In the genomic region with DNA sequence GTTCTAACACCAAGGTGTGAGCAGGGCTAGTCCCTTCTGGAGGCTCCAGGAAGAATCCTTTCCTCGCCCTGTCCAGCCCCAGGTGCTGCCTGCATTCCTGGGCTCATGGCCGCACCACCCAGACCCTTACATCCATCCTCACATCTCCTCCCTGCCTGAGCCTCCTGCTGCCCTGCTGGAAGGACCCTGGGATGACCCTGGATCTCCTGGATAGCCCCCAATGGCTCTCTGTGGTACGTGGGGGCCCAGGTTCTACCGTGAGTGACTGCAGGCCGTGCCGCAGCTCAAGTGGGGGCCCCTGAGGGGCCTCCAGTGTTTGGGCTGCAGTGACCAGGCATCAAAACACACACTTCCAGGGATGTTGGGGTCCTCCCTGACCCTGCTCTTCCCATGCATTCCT, we compare ENCODE assay signal across 23 cellular contexts. TPM values are rescaled to one million over a fixed set of nuclear protein-coding genes. Genes with fewer than 3 reads are reported as not detected.
"Had no signal": no experiment of that assay in that cellular context is flagged by ENCODE, and none has a peak within 500 bp of the region (broad histone marks: within the 10 kb centered on the region; RNA-seq: fewer than 3 reads in every experiment).

No MANE protein-coding gene starts in this region.

- H3K4me1 ChIP-seq: prostate gland had no signal

- H3K36me3 ChIP-seq: left lung, ovary, prostate gland, thoracic aorta had no signal

- H3K27ac ChIP-seq: ovary, prostate gland, thoracic aorta, VCaP had no signal

- H3K27me3 ChIP-seq: left lung, ovary had no signal

- H3K9me3 ChIP-seq: left lung, ovary, prostate gland, thoracic aorta had no signal

- DNase-seq: activated CD4-positive, alpha-beta T cell treated with anti-CD3 and anti-CD28 coated beads for 4 hours; activated CD4-positive, alpha-beta T cell treated with anti-CD3 and anti-CD28 coated beads, Interleukin-2, amount 50 U/mL, for 4 hours; activated gamma-delta T cell treated with Interleukin-2 at 50 U/mL for 16 hours; activated naive CD4-positive, alpha-beta T cell treated with anti-CD3 and anti-CD28 coated beads, Interleukin-2, amount 50 U/mL, for 16 hours; activated T-cell treated with anti-CD3 and anti-CD28 coated beads for 4 hours; amniotic stem cell; central memory CD4-positive, alpha-beta T cell; foreskin fibroblast; kidney glomerular epithelial cell; naive B cell; nephron progenitor cell; retina; stimulated activated CD4-positive, alpha-beta T cell treated with anti-CD3 and anti-CD28 coated beads, Interleukin-12 subunit alpha, Interleukin-12 subunit beta, amount 100 ng/mL, for 4 hours; stimulated activated CD4-positive, alpha-beta T cell treated with anti-CD3 and anti-CD28 coated beads, Interleukin-4, amount 100 ng/mL, for 1 hour; stimulated activated naive CD8-positive, alpha-beta T cell treated with anti-CD3 and anti-CD28 coated beads, Interleukin-15, Interleukin-2, amounts not matched to agents 100 U/mL and 50 U/mL, for 24 hours; trophoblast cell had no signal

- H3K4me3 ChIP-seq: left lung, ovary, prostate gland, thoracic aorta had no signal

- ATAC-seq: esophagus mucosa; left lung; stimulated activated naive CD8-positive, alpha-beta T cell treated with anti-CD3 and anti-CD28 coated beads, Interleukin-15, Interleukin-2, amounts not matched to agents 100 U/mL and 50 U/mL, for 24 hours had no signal

RNA-seq across cellular contexts. Expression of a gene that starts 8.3 kb away (rescaled TPM):
- total RNA-seq: activated T-helper 1 cell treated with anti-CD3 and anti-CD28 coated beads, Interleukin-12 subunit alpha, Interleukin-12 subunit beta, Interleukin-2, Interleukin-4 antibody, amounts not matched to agents 30 ng/mL and 10 ng/mL and 1 ng/mL, durations not matched to agents 14 hours and 24 hours and 36 hours had no signal
